17 cellular contexts compared by ENCODE assay signal in the genomic region with DNA sequence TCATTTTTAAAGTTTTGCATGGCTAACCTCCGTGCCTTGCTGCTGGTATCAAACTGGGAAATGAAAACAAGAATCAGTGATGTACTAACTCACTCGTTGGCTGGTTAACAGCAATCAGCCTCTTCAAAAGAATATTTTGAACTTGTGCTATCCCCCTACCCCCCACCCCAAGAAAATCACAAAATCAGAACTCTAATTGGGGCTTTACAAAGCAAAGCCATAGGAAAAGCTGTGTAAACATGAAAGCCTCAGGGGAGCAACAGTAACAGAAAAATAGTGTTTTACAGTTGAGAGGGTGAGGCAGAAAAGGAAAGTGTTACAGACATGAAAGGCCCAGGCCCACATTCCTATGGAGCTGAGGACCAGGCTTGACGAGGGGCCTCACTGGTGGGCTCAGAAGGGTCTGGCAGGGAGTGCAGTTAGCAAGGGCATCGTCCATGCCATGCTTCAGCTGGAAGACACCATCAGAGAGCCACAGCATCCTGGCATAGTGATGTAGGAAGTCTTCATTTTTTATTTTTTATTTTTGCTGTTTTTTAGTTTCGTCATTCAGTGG.
"Had no signal": no experiment of that assay in that cellular context is flagged by ENCODE, and none has a peak within 500 bp of the region (broad histone marks: within the 10 kb centered on the region; RNA-seq: fewer than 3 reads in every experiment).

No MANE protein-coding gene starts in this region.

- H3K9me3 ChIP-seq: ascending aorta, prostate gland, spleen, transverse colon had no signal

- H3K4me3 ChIP-seq: ascending aorta, lung, prostate gland, spleen, transverse colon had no signal

- H3K4me3 Mint-ChIP-seq: activated CD8-positive, alpha-beta T cell treated with anti-CD3 and anti-CD28 coated beads for 36 hours; activated naive CD8-positive, alpha-beta T cell treated with anti-CD3 and anti-CD28 coated beads, Interleukin-2, amount 50 U/mL, for 24 hours; activated T-helper 1 cell treated with anti-CD3 and anti-CD28 coated beads, Interleukin-12 subunit alpha, Interleukin-12 subunit beta, Interleukin-2, Interleukin-4 antibody, amounts not matched to agents 30 ng/mL and 10 ng/mL and 1 ng/mL, durations not matched to agents 14 hours and 24 hours and 36 hours; immature natural killer cell; naive thymus-derived CD4-positive, alpha-beta T cell; stimulated activated naive B cell treated with anti-CD40 and anti-IgM and Interleukin-4, amounts not matched to agents 10 μg/mL and 1 μg/mL and 100 μg/mL, for 72 hours had no signal

- DNase-seq: activated CD4-positive, alpha-beta T cell treated with anti-CD3 and anti-CD28 coated beads for 1 hour; activated CD8-positive, alpha-beta T cell treated with anti-CD3 and anti-CD28 coated beads for 36 hours; activated naive CD4-positive, alpha-beta T cell; activated naive CD8-positive, alpha-beta T cell treated with anti-CD3 and anti-CD28 coated beads, Interleukin-2, amount 50 U/mL, for 24 hours; caudate nucleus; immature natural killer cell; naive thymus-derived CD4-positive, alpha-beta T cell; nucleus accumbens; spleen; stimulated activated CD4-positive, alpha-beta T cell treated with anti-CD3 and anti-CD28 coated beads, Interleukin-1b, Interleukin-23, amount 100 ng/mL, for 48 hours; stimulated activated naive B cell treated with anti-CD40 and anti-IgM and Interleukin-4, amounts not matched to agents 10 μg/mL and 1 μg/mL and 100 μg/mL, for 72 hours; transverse colon had no signal

- H3K27ac Mint-ChIP-seq: activated CD8-positive, alpha-beta T cell treated with anti-CD3 and anti-CD28 coated beads for 36 hours; activated naive CD8-positive, alpha-beta T cell treated with anti-CD3 and anti-CD28 coated beads, Interleukin-2, amount 50 U/mL, for 24 hours; activated T-helper 1 cell treated with anti-CD3 and anti-CD28 coated beads, Interleukin-12 subunit alpha, Interleukin-12 subunit beta, Interleukin-2, Interleukin-4 antibody, amounts not matched to agents 30 ng/mL and 10 ng/mL and 1 ng/mL, durations not matched to agents 14 hours and 24 hours and 36 hours; stimulated activated naive B cell treated with anti-CD40 and anti-IgM and Interleukin-4, amounts not matched to agents 10 μg/mL and 1 μg/mL and 100 μg/mL, for 72 hours had no signal

- H3K4me1 Mint-ChIP-seq: activated naive CD8-positive, alpha-beta T cell treated with anti-CD3 and anti-CD28 coated beads, Interleukin-2, amount 50 U/mL, for 24 hours; naive thymus-derived CD4-positive, alpha-beta T cell had no signal

- H3K27ac ChIP-seq: ascending aorta, prostate gland, spleen, transverse colon had no signal

- H3K4me1 ChIP-seq: ascending aorta, prostate gland, spleen, transverse colon had no signal

- H3K36me3 ChIP-seq: ascending aorta, prostate gland had no signal

- ATAC-seq: activated CD8-positive, alpha-beta T cell treated with anti-CD3 and anti-CD28 coated beads for 36 hours; activated naive CD8-positive, alpha-beta T cell treated with anti-CD3 and anti-CD28 coated beads, Interleukin-2, amount 50 U/mL, for 24 hours; naive thymus-derived CD4-positive, alpha-beta T cell; sciatic nerve; stimulated activated naive B cell treated with anti-CD40 and anti-IgM and Interleukin-4, amounts not matched to agents 10 μg/mL and 1 μg/mL and 100 μg/mL, for 72 hours had no signal

- H3K9me3 Mint-ChIP-seq: activated CD8-positive, alpha-beta T cell treated with anti-CD3 and anti-CD28 coated beads for 36 hours; activated naive CD8-positive, alpha-beta T cell treated with anti-CD3 and anti-CD28 coated beads, Interleukin-2, amount 50 U/mL, for 24 hours; activated T-helper 1 cell treated with anti-CD3 and anti-CD28 coated beads, Interleukin-12 subunit alpha, Interleukin-12 subunit beta, Interleukin-2, Interleukin-4 antibody, amounts not matched to agents 30 ng/mL and 10 ng/mL and 1 ng/mL, durations not matched to agents 14 hours and 24 hours and 36 hours; immature natural killer cell; naive thymus-derived CD4-positive, alpha-beta T cell; stimulated activated naive B cell treated with anti-CD40 and anti-IgM and Interleukin-4, amounts not matched to agents 10 μg/mL and 1 μg/mL and 100 μg/mL, for 72 hours had no signal

- H3K27me3 ChIP-seq: ascending aorta, spleen, transverse colon had no signal

- H3K27me3 Mint-ChIP-seq: activated CD8-positive, alpha-beta T cell treated with anti-CD3 and anti-CD28 coated beads for 36 hours; activated naive CD8-positive, alpha-beta T cell treated with anti-CD3 and anti-CD28 coated beads, Interleukin-2, amount 50 U/mL, for 24 hours; naive thymus-derived CD4-positive, alpha-beta T cell; stimulated activated naive B cell treated with anti-CD40 and anti-IgM and Interleukin-4, amounts not matched to agents 10 μg/mL and 1 μg/mL and 100 μg/mL, for 72 hours had no signal
